ENCODE assay signal across 10 cellular contexts in the genomic region with DNA sequence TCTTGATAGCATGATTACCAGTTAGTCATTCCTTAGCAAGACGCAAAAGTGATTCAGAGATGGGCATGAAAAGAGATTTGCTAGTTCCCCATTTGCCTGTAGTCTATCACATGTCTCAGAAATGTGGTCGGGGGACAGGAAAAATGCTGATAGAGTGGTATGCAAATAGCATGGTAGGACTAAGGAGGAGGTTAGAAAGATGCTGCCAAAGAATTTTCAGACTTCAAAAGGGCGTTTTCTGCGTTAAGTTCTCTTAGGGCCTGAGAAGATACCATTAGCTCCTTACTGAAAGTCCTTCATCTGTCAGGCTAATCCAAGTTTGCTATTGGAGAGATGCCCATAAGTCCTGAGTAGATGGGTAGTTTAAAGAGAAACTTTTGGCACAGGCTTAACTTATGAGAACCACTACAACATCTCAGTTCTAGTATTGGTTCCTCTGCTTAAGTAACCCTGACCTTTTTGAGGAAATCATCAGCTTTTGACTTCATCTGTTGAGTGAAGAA. TPM values are rescaled to one million over a fixed set of nuclear protein-coding genes. Genes with fewer than 3 reads are reported as not detected.
DNase-seq lines count a peak whose midpoint lies in the region; ATAC-seq and TF ChIP-seq lines count a peak whose summit lies in the region.
"Had no signal": no experiment of that assay in that cellular context is flagged by ENCODE, and none has a peak within 500 bp of the region (broad histone marks: within the 10 kb centered on the region; RNA-seq: fewer than 3 reads in every experiment).

No MANE protein-coding gene starts in this region.

- no peak for TF ChIP-seq CTCF in AG04449 (IDR thresholded peaks at IDR 0.05; ENCODE audit: insufficient read depth, low read length, missing control alignments)

- peaks cover 26% of the 10 kb centered on the region for H3K4me1 ChIP-seq in iPS-15b (ENCODE audit: control insufficient read depth, insufficient read depth, low read length)

- CTCF ChIA-PET in AG04449 (lab: Yijun Ruan, JAX): interaction anchor here (1.5 to 9.7 kb wide), 2 partner anchors 92 to 96 kb away, joined by 9 to 80 read pairs; no protein-coding TSS in a partner anchor

- H3K36me3 Mint-ChIP-seq in effector memory CD8-positive, alpha-beta T cell (ENCODE audit: insufficient read depth): no peaks in the 10 kb centered on the region

- ATAC-seq in GM19468 (IDR thresholded peaks at IDR 0.05; ENCODE audit: extremely low read depth, unreplicated experiment): peak; percentile 44
- ATAC-seq in effector memory CD8-positive, alpha-beta T cell (replicated peaks): no peak

- no peaks in the 10 kb centered on the region for H3K4me1 Mint-ChIP-seq in effector memory CD8-positive, alpha-beta T cell (ENCODE audit: low read depth in 2 of 2)

- no peaks in the 10 kb centered on the region for H3K36me3 ChIP-seq in iPS-15b (ENCODE audit: control insufficient read depth, insufficient read depth, low read length)

- H3K4me3 ChIP-seq in AG04449 (ENCODE audit: low read depth, low read length): peak overlapping the region; percentile 83
- H3K4me3 ChIP-seq in iPS-15b (ENCODE audit: low read depth, low read length): peak overlapping the region; percentile 5

- no peak overlapping the region for H3K9ac ChIP-seq in iPS-15b (ENCODE audit: low read depth, low read length)

- peaks cover 35 to 37% of the 10 kb centered on the region in 2 donors for H3K27me3 Mint-ChIP-seq in effector memory CD8-positive, alpha-beta T cell

- no peaks in the 10 kb centered on the region for H3K9me3 ChIP-seq in iPS-15b (ENCODE audit: control insufficient read depth, insufficient read depth, low read length)

- POLR2A ChIA-PET in AG04449 (lab: Yijun Ruan, JAX): interaction anchor here (0.9 to 9.3 kb wide), 8 partner anchors 15 to 134 kb away, joined by 3 to 127 read pairs (median 4); no protein-coding TSS in a partner anchor

- no peaks in the 10 kb centered on the region for H3K9me3 Mint-ChIP-seq in effector memory CD8-positive, alpha-beta T cell
- H3K9me3 Mint-ChIP-seq: nephron progenitor cell had no signal

- no peak overlapping the region for H3K27ac Mint-ChIP-seq in effector memory CD8-positive, alpha-beta T cell
- H3K27ac Mint-ChIP-seq: nephron progenitor cell had no signal

- DNase-seq in AG04449 (ENCODE audit: low read depth, low spot score) (no peak), HT1080 (ENCODE audit: low read depth) (peak; percentile 24), NCI-H1105 (lab: John Stamatoyannopoulos, UW) (no peak), SIG-M5 (lab: John Stamatoyannopoulos, UW) (no peak)
- DNase-seq in activated T-cell treated with anti-CD3 and anti-CD28 coated beads, Interleukin-2, amount 50 U/mL, for 1 hour: no peak
- no peak for DNase-seq in effector memory CD8-positive, alpha-beta T cell
- DNase-seq: NCI-H1694, nephron progenitor cell had no signal

- H3K27me3 ChIP-seq in iPS-15b (ENCODE audit: control insufficient read depth, insufficient read depth, low read length): no peaks in the 10 kb centered on the region

- no peak overlapping the region for H3K4me3 Mint-ChIP-seq in effector memory CD8-positive, alpha-beta T cell

RNA-seq across cellular contexts. Expression of a gene that starts 2.7 kb away (rescaled TPM):
- 47.7 and 57.3 TPM in 2 replicates for total RNA-seq in HT1080 (2014; rRNA removed; shearing (Covaris generic))
- 56.4 and 70.2 TPM in 2 replicates for polyA plus RNA-seq in HT1080 (2015; cell fraction: cytosol; rRNA removed)
- polyA plus RNA-seq in HT1080 (2015; cell fraction: nucleus; rRNA removed): 112 and 115 TPM in 2 replicates
